ENCODE assay signal across 19 cellular contexts in genomic region chr4:99013884-99014523, GRCh38. TPM values are rescaled to one million over a fixed set of nuclear protein-coding genes. Genes with fewer than 3 reads are reported as not detected.
DNase-seq lines count a peak whose midpoint lies in the region; ATAC-seq and TF ChIP-seq lines count a peak whose summit lies in the region.
"Had no signal": no experiment of that assay in that cellular context is flagged by ENCODE, and none has a peak within 500 bp of the region (broad histone marks: within the 10 kb centered on the region; RNA-seq: fewer than 3 reads in every experiment).

No MANE protein-coding gene starts in this region.

- H3K9me3 Mint-ChIP-seq in WTC11: peaks cover 25% of the 10 kb centered on the region

- peak overlapping the region; percentile 91 for H3K27ac Mint-ChIP-seq in WTC11
- H3K27ac Mint-ChIP-seq: activated naive CD8-positive, alpha-beta T cell; nephron progenitor cell had no signal

- H3K27me3 ChIP-seq in HUES6 (ENCODE audit: control insufficient read depth, insufficient read depth, low read length) (no peaks in the 10 kb centered on the region), heart right ventricle (no peaks in the 10 kb centered on the region), sigmoid colon (no peaks in the 10 kb centered on the region)

- 63 to 70% methylated on average over 6 of the region's 6 CpGs for WGBS in heart right ventricle, 2 donors
- 80 to 90% methylated on average over 6 of the region's 6 CpGs for WGBS in sigmoid colon, 2 donors

- no peak for TF ChIP-seq POLR2A in sigmoid colon (IDR thresholded peaks at IDR 0.05)

- peaks cover 43% of the 10 kb centered on the region for H3K4me1 Mint-ChIP-seq in WTC11
- H3K4me1 Mint-ChIP-seq: nephron progenitor cell had no signal

- in situ Hi-C loops in GM13977 (cut with MboI; ENCODE audit: low pct_unique_long_range_greater_than_20kb, low sequenced_read_pairs, unreplicated experiment): no loop called here

- no peak for TF ChIP-seq CTCF in WTC11 (IDR thresholded peaks at IDR 0.05)
- no peak for TF ChIP-seq CTCF in heart right ventricle (IDR thresholded peaks at IDR 0.05)
- TF ChIP-seq CTCF in sigmoid colon (IDR thresholded peaks at IDR 0.05): no peak
- no peak for TF ChIP-seq CTCF in GM13977 (IDR thresholded peaks at IDR 0.05; ENCODE audit: extremely low read depth, insufficient read depth, missing control alignments)

- peaks cover 13% of the 10 kb centered on the region; the same call in 1 of the 2 replicates for H3K4me1 ChIP-seq in HUES6 (ENCODE audit: control insufficient read depth, insufficient read depth, low read length)
- peaks cover 0 to 35% (median 17%) of the 10 kb centered on the region in 9 donors for H3K4me1 ChIP-seq in heart right ventricle
- H3K4me1 ChIP-seq in sigmoid colon: peaks cover 0 to 19% (median 8%) of the 10 kb centered on the region in 4 donors

- CTCF ChIA-PET in WTC11 (lab: Charles Lee): interaction anchor here (2.3 kb wide), 1 partner anchor 19 kb away, joined by 10 read pairs; the partner anchor contains the start of gene METAP1

- H3K36me3 ChIP-seq in HUES6 (ENCODE audit: control insufficient read depth, insufficient read depth, low read length) (peaks cover 13% of the 10 kb centered on the region), heart right ventricle (no peaks in the 10 kb centered on the region), sigmoid colon (no peaks in the 10 kb centered on the region)

- peaks cover 45% of the 10 kb centered on the region for H3K36me3 Mint-ChIP-seq in WTC11

- H3K9me3 ChIP-seq in HUES6 (ENCODE audit: control insufficient read depth, insufficient read depth, low read depth, low read length) (peaks cover 78% of the 10 kb centered on the region), heart right ventricle (peaks cover 0 to 25% (median 14%) of the 10 kb centered on the region in 11 donors), sigmoid colon (no peaks in the 10 kb centered on the region)

- DNase-seq in WTC11 (ENCODE audit: low spot score) (no peak), heart right ventricle (no peak), sigmoid colon (no peak), GM13977 (ENCODE audit: low spot score) (no peak)
- no peak for DNase-seq in stimulated activated CD4-positive, alpha-beta T cell treated with anti-CD3 and anti-CD28 coated beads, Interleukin-1b, Interleukin-23, amount 100 ng/mL, for 48 hours
- DNase-seq: activated CD4-positive, alpha-beta T cell treated with anti-CD3 and anti-CD28 coated beads for 4 hours; glutamatergic neuron; GOT3; midbrain; MM.1S; NCI-H1694; NCI-H2171 treated with DMSO at 0.1 percent for 48 hours; nephron progenitor cell had no signal

- H3K4me3 ChIP-seq in HUES6 (ENCODE audit: low read depth, low read length): no peak overlapping the region
- H3K4me3 ChIP-seq in heart right ventricle: peak overlapping the region in 1 of 10 donors; percentile 4
- H3K4me3 ChIP-seq in sigmoid colon: no peak overlapping the region

- TF ChIP-seq EP300 in sigmoid colon (IDR thresholded peaks at IDR 0.05): no peak

- ATAC-seq in WTC11: no peak
- ATAC-seq in heart right ventricle: peak in 7 of 8 donors; percentile 18 to 51 (median 27)
- ATAC-seq in activated CD4-positive, CD25-positive, alpha-beta regulatory T cell treated with anti-CD3 and anti-CD28 coated beads, Interleukin-2, amount 50 U/mL, for 24 hours: no peak
- ATAC-seq in HG03469 (IDR thresholded peaks at IDR 0.05; ENCODE audit: unreplicated experiment): no peak

- no peak overlapping the region for H3K4me3 Mint-ChIP-seq in WTC11
- H3K4me3 Mint-ChIP-seq: activated naive CD8-positive, alpha-beta T cell; nephron progenitor cell had no signal

- peak overlapping the region; percentile 14 for H3K27ac ChIP-seq in HUES6 (ENCODE audit: low read depth, low read length)
- H3K27ac ChIP-seq in heart right ventricle: peak overlapping the region; percentile 40 to 89 (median 80)
- peak overlapping the region in 3 of 4 donors; percentile 41 to 69 (median 56) for H3K27ac ChIP-seq in sigmoid colon
- H3K27ac ChIP-seq: C4-2B, HL-60 had no signal

- H3K27me3 Mint-ChIP-seq in WTC11 (ENCODE audit: low read depth): no peaks in the 10 kb centered on the region
- H3K27me3 Mint-ChIP-seq: activated naive CD8-positive, alpha-beta T cell had no signal

- intact Hi-C loops in heart right ventricle (cut with DNase I) (loop anchor here in 2 of 10 donors (5.0 kb wide), 1 partner anchor 43 kb away; no protein-coding TSS in a partner anchor), sigmoid colon (cut with DNase I) (no loop called here)

- POLR2A ChIA-PET in WTC11 (lab: Charles Lee): interaction anchor here (2.0 kb wide), 1 partner anchor 18 kb away, joined by 13 read pairs; the partner anchor contains the start of gene METAP1

- no peak overlapping the region for H3K9ac ChIP-seq in HUES6 (ENCODE audit: low read length)

TF ChIP-seq in WTC11, 78 proteins besides CTCF, POLR2A, EP300 and RAD21 (continues in another document):
- TF ChIP-seq TEAD1 (CRISPR knock-in tag; IDR thresholded peaks at IDR 0.05): no peak
- TF ChIP-seq FOXP4 (CRISPR knock-in tag; IDR thresholded peaks at IDR 0.05): no peak
- TF ChIP-seq FOXJ3 (CRISPR knock-in tag; IDR thresholded peaks at IDR 0.05; ENCODE audit: borderline replicate concordance): no peak
- no peak for TF ChIP-seq CBFB (CRISPR knock-in tag; IDR thresholded peaks at IDR 0.05; ENCODE audit: low read depth)
- no peak for TF ChIP-seq E2F5 (CRISPR knock-in tag; IDR thresholded peaks at IDR 0.05)
- TF ChIP-seq ZNF281 (CRISPR knock-in tag; IDR thresholded peaks at IDR 0.05): no peak
- TF ChIP-seq CREB1 (CRISPR knock-in tag; IDR thresholded peaks at IDR 0.05): no peak

RNA-seq across cellular contexts. Expression of gene METAP1, which starts 18.5 kb away (rescaled TPM):
- total RNA-seq in WTC11 (2021): 86.7 to 102 TPM (median 91.4 TPM) in 3 replicates
- 10 to 100 TPM; 54.2 to 79.7 (median 60.9) TPM for total RNA-seq in heart right ventricle
- 10 to 100 TPM; 37.7 to 43.5 TPM for polyA plus RNA-seq in heart right ventricle
- 10 to 100 TPM; 47.6 to 56.0 (median 51.4) TPM for total RNA-seq in sigmoid colon
- 10 to 100 TPM; 34.2 to 49.9 (median 34.7) TPM for polyA plus RNA-seq in sigmoid colon

Comparison
In these comparisons a context has a peak if more than half of its experiments do, and no peak if none do; other contexts are left out.
1. H3K27ac ChIP-seq: peak in every context shown above with its lines; median percentile 80 in heart right ventricle; 56 in sigmoid colon; 14 in HUES6.
2. ATAC-seq: peak in heart right ventricle (7 of 8); none in WTC11 (single experiment), activated CD4-positive, CD25-positive, alpha-beta regulatory T cell treated with anti-CD3 and anti-CD28 coated beads, Interleukin-2, amount 50 U/mL, for 24 hours (0 of 2) and HG03469 (single experiment).